ENCODE assay signal across 1 cellular context in genomic region chr22:45455621-45456020, GRCh38.
TF ChIP-seq lines count a peak whose summit lies in the region.

No MANE protein-coding gene starts in this region.

TF ChIP-seq in HEK293, 187 proteins besides CTCF, POLR2A, EP300 and RAD21 (continued from another document):
- TF ChIP-seq ZNF513 (tag by site-specific recombination; IDR thresholded peaks at IDR 0.05), result no peak
TF ChIP-seq in HEK293: peak in this region for 1.
